13 cellular contexts compared by ENCODE assay signal in the genomic region with DNA sequence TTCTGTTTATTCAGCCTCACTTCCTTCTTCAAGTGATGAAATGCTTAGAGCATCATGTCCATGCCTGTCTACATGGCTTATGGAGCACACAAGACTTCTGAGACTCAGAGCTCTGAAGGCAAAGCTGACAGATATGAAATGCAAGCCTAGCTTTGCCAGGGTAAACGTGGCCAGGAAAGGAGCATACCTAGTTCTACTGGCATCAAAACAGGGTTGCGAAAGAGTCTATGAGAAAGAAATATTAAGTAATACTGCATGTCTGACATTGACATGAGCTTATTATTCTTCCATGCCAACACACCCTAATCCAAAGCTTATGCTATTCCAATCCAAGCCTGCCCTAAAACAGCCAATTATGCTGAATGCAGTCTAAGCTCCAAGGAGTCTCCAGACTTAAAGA.
"Had no signal": no experiment of that assay in that cellular context is flagged by ENCODE, and none has a peak within 500 bp of the region (broad histone marks: within the 10 kb centered on the region; RNA-seq: fewer than 3 reads in every experiment).

No MANE protein-coding gene starts in this region.

- H3K9me3 ChIP-seq: gastroesophageal sphincter, heart right ventricle, sigmoid colon, testis had no signal

- H3K27me3 ChIP-seq: gastroesophageal sphincter, heart right ventricle, testis had no signal

- DNase-seq: activated CD4-positive, alpha-beta T cell treated with anti-CD3 and anti-CD28 coated beads, Interleukin-2, amount 50 U/mL, for 4 hours; activated CD4-positive, CD25-positive, alpha-beta regulatory T cell treated with anti-CD3 and anti-CD28 coated beads, Interleukin-2, amount 50 U/mL, for 72 hours; activated naive CD4-positive, alpha-beta T cell treated with Interleukin-2 at 50 U/mL for 16 hours; caudate nucleus; heart right ventricle; sigmoid colon; stimulated activated CD4-positive, alpha-beta T cell treated with anti-CD3 and anti-CD28 coated beads, Interleukin-1b, Interleukin-23, amount 100 ng/mL, for 48 hours; stimulated activated naive CD8-positive, alpha-beta T cell treated with anti-CD3 and anti-CD28 coated beads, Interleukin-15, amount 100 ng/mL, for 72 hours; testis had no signal

- H3K36me3 ChIP-seq: gastroesophageal sphincter, heart right ventricle, sigmoid colon had no signal

- ATAC-seq: activated T-helper 17 cell treated with anti-CD3 and anti-CD28 coated beads, Interleukin-2, amount 50 U/mL, for 72 hours; gastroesophageal sphincter; heart right ventricle; stimulated activated naive CD8-positive, alpha-beta T cell treated with anti-CD3 and anti-CD28 coated beads, Interleukin-15, amount 100 ng/mL, for 72 hours had no signal

- H3K9me3 Mint-ChIP-seq: activated T-helper 17 cell treated with anti-CD3 and anti-CD28 coated beads, Interleukin-2, amount 50 U/mL, for 72 hours; neural crest cell; stimulated activated naive CD8-positive, alpha-beta T cell treated with anti-CD3 and anti-CD28 coated beads, Interleukin-15, amount 100 ng/mL, for 72 hours; T-helper 2 cell treated with Interferon-gamma antibody and Interleukin-4, amounts not matched to agents 5 μg/mL and 100 μg/mL, for 36 hours had no signal

- H3K4me3 ChIP-seq: gastroesophageal sphincter, heart right ventricle, sigmoid colon, testis had no signal

- H3K27ac Mint-ChIP-seq: activated T-helper 17 cell treated with anti-CD3 and anti-CD28 coated beads, Interleukin-2, amount 50 U/mL, for 72 hours; stimulated activated naive CD8-positive, alpha-beta T cell treated with anti-CD3 and anti-CD28 coated beads, Interleukin-15, amount 100 ng/mL, for 72 hours; T-helper 2 cell treated with Interferon-gamma antibody and Interleukin-4, amounts not matched to agents 5 μg/mL and 100 μg/mL, for 36 hours had no signal

- H3K27me3 Mint-ChIP-seq: stimulated activated naive CD8-positive, alpha-beta T cell treated with anti-CD3 and anti-CD28 coated beads, Interleukin-15, amount 100 ng/mL, for 72 hours had no signal

- H3K27ac ChIP-seq: gastroesophageal sphincter, heart right ventricle, sigmoid colon, testis had no signal

- H3K4me3 Mint-ChIP-seq: activated T-helper 17 cell treated with anti-CD3 and anti-CD28 coated beads, Interleukin-2, amount 50 U/mL, for 72 hours; neural crest cell; stimulated activated naive CD8-positive, alpha-beta T cell treated with anti-CD3 and anti-CD28 coated beads, Interleukin-15, amount 100 ng/mL, for 72 hours; T-helper 2 cell treated with Interferon-gamma antibody and Interleukin-4, amounts not matched to agents 5 μg/mL and 100 μg/mL, for 36 hours had no signal

- H3K4me1 Mint-ChIP-seq: activated T-helper 17 cell treated with anti-CD3 and anti-CD28 coated beads, Interleukin-2, amount 50 U/mL, for 72 hours; stimulated activated naive CD8-positive, alpha-beta T cell treated with anti-CD3 and anti-CD28 coated beads, Interleukin-15, amount 100 ng/mL, for 72 hours had no signal

- H3K4me1 ChIP-seq: gastroesophageal sphincter, heart right ventricle, sigmoid colon, testis had no signal
